16 cellular contexts compared by ENCODE assay signal in genomic region chr1:54850082-54850730, GRCh38. TPM values are rescaled to one million over a fixed set of nuclear protein-coding genes. Genes with fewer than 3 reads are reported as not detected.
DNase-seq lines count a peak whose midpoint lies in the region; TF ChIP-seq lines count a peak whose summit lies in the region.
"Had no signal": no experiment of that assay in that cellular context is flagged by ENCODE, and none has a peak within 500 bp of the region (broad histone marks: within the 10 kb centered on the region; RNA-seq: fewer than 3 reads in every experiment).

No MANE protein-coding gene starts in this region.

- H3F3A ChIP-seq in SK-N-SH (replicated peaks; ENCODE audit: insufficient read depth) (no peaks in the 10 kb centered on the region), smooth muscle cell (ENCODE audit: low read depth) (no peaks in the 10 kb centered on the region)

- no peak for TF ChIP-seq CTCF in SK-N-SH (IDR thresholded peaks at IDR 0.05)
- no peak for TF ChIP-seq CTCF in hepatocyte (IDR thresholded peaks at IDR 0.05; ENCODE audit: poor library complexity)
- no peak for TF ChIP-seq CTCF in smooth muscle cell (IDR thresholded peaks at IDR 0.05; ENCODE audit: borderline replicate concordance, insufficient read depth, poor library complexity, severe bottlenecking)

- H3K36me3 ChIP-seq in SK-N-SH (replicated peaks in 1 of 2; ENCODE audit: control insufficient read depth in 1 of 2, insufficient read depth in 2 of 2, low read length in 1 of 2) = no peaks in the 10 kb centered on the region
- no peaks in the 10 kb centered on the region for H3K36me3 ChIP-seq in hepatocyte (replicated peaks; ENCODE audit: insufficient read depth, low read depth)
- peaks cover 8% of the 10 kb centered on the region for H3K36me3 ChIP-seq in smooth muscle cell (ENCODE audit: low read depth)
- peaks cover 63% of the 10 kb centered on the region for H3K36me3 ChIP-seq in HAP-1 (replicated peaks)

- in situ Hi-C loops in HAP-1 (cut with MboI; ENCODE audit: low sequenced_read_pairs) = no loop called here

- no peaks in the 10 kb centered on the region for H3K79me2 ChIP-seq in SK-N-SH (ENCODE audit: insufficient read depth)
- no peaks in the 10 kb centered on the region for H3K79me2 ChIP-seq in hepatocyte
- H3K79me2 ChIP-seq in smooth muscle cell (ENCODE audit: low read depth) = no peaks in the 10 kb centered on the region

- peak; percentile 54 for DNase-seq in EL
- DNase-seq in SK-N-SH = no peak
- peak; percentile 4 for DNase-seq in hepatocyte (ENCODE audit: low spot score)
- DNase-seq in smooth muscle cell (lab: John Stamatoyannopoulos, UW; ENCODE audit: unreplicated experiment) = no peak
- no peak for DNase-seq in HAP-1 (ENCODE audit: low spot score in 2 of 2)
- no peak for DNase-seq in activated T-cell treated with anti-CD3 and anti-CD28 coated beads, Interleukin-2, amount 50 U/mL, for 1 hour
- DNase-seq in NCI-H446 (lab: John Stamatoyannopoulos, UW) = no peak
- no peak for DNase-seq in GF-D8 (lab: John Stamatoyannopoulos, UW)
- DNase-seq: activated effector memory CD4-positive, alpha-beta T cell treated with anti-CD3 and anti-CD28 coated beads, Interleukin-2, amount 50 U/mL, for 16 hours; mesendoderm; NCI-H1092 treated with DMSO at 0.1 percent for 48 hours; pancreas had no signal

- H3K4me3 ChIP-seq in SK-N-SH (ENCODE audit: low read depth in 2 of 2, low read length in 1 of 2) (no peak overlapping the region), hepatocyte (no peak overlapping the region), smooth muscle cell (no peak overlapping the region), HAP-1 (no peak overlapping the region)
- H3K4me3 ChIP-seq: pancreas, thoracic aorta had no signal

- POLR2A ChIA-PET in SK-N-SH (lab: Yijun Ruan, JAX) = interaction anchor here (0.6 kb wide), 1 partner anchor 1914 kb away, joined by 3 read pairs; no protein-coding TSS in a partner anchor

- H3K9ac ChIP-seq in SK-N-SH (no peak overlapping the region), smooth muscle cell (ENCODE audit: low read depth) (no peak overlapping the region)

- WGBS in SK-N-SH (ENCODE audit: low lambda C conversion rate) = 55% methylated on average over 5 of the region's 5 CpGs
- WGBS in hepatocyte (ENCODE audit: low lambda C conversion rate, missing lambda C conversion rate) = 81% methylated on average over 5 of the region's 5 CpGs
- WGBS in smooth muscle cell (ENCODE audit: low lambda C conversion rate) = 75% methylated on average over 5 of the region's 5 CpGs

- H3K9me2 ChIP-seq in SK-N-SH = no peaks in the 10 kb centered on the region
- no peaks in the 10 kb centered on the region for H3K9me2 ChIP-seq in hepatocyte (replicated peaks; ENCODE audit: insufficient read depth)

- no peak for TF ChIP-seq EP300 in SK-N-SH (IDR thresholded peaks at IDR 0.05; ENCODE audit: borderline replicate concordance in 1 of 2, low read depth in 1 of 2, low read length in 1 of 2)

- H3K27ac ChIP-seq in SK-N-SH (ENCODE audit: low read depth in 2 of 2, low read length in 1 of 2) (no peak overlapping the region), hepatocyte (no peak overlapping the region), smooth muscle cell (ENCODE audit: low read depth) (peak overlapping the region; percentile 53)
- H3K27ac ChIP-seq: pancreas, thoracic aorta had no signal

- H3K4me2 ChIP-seq in SK-N-SH (no peak overlapping the region), hepatocyte (no peak overlapping the region), smooth muscle cell (no peak overlapping the region)

- no peaks in the 10 kb centered on the region for H3K9me3 ChIP-seq in SK-N-SH
- no peaks in the 10 kb centered on the region for H3K9me3 ChIP-seq in hepatocyte (ENCODE audit: low read depth)
- H3K9me3 ChIP-seq in smooth muscle cell (replicated peaks; ENCODE audit: low read depth) = no peaks in the 10 kb centered on the region
- H3K9me3 ChIP-seq in HAP-1 = no peaks in the 10 kb centered on the region
- H3K9me3 ChIP-seq: pancreas, thoracic aorta had no signal

- CTCF ChIA-PET in SK-N-SH (lab: Yijun Ruan, JAX) = interaction anchor here (0.7 to 1.2 kb wide), 3 partner anchors 28 to 55 kb away, joined by 3 read pairs; no protein-coding TSS in a partner anchor

- H2AFZ ChIP-seq in SK-N-SH (ENCODE audit: low read depth) (no peak overlapping the region), hepatocyte (no peak overlapping the region), smooth muscle cell (ENCODE audit: low read depth) (no peak overlapping the region)

- H3K27me3 ChIP-seq in SK-N-SH (ENCODE audit: insufficient read depth) (no peaks in the 10 kb centered on the region), hepatocyte (no peaks in the 10 kb centered on the region), smooth muscle cell (ENCODE audit: low read depth) (no peaks in the 10 kb centered on the region), HAP-1 (ENCODE audit: low read depth) (no peaks in the 10 kb centered on the region)
- H3K27me3 ChIP-seq: pancreas had no signal

- H4K20me1 ChIP-seq in SK-N-SH (ENCODE audit: insufficient read depth) (no peaks in the 10 kb centered on the region), hepatocyte (ENCODE audit: insufficient read depth, poor library complexity, severe bottlenecking) (no peaks in the 10 kb centered on the region), smooth muscle cell (ENCODE audit: low read depth) (no peaks in the 10 kb centered on the region)

- H3K4me1 ChIP-seq in SK-N-SH (ENCODE audit: control insufficient read depth in 1 of 2, insufficient read depth in 2 of 2, low read depth in 1 of 2, low read length in 1 of 2) = no peaks in the 10 kb centered on the region
- H3K4me1 ChIP-seq in hepatocyte (ENCODE audit: insufficient read depth) = no peaks in the 10 kb centered on the region
- H3K4me1 ChIP-seq in smooth muscle cell (ENCODE audit: low read depth) = no peaks in the 10 kb centered on the region
- H3K4me1 ChIP-seq in HAP-1 = no peaks in the 10 kb centered on the region
- H3K4me1 ChIP-seq: pancreas had no signal

- no peak for TF ChIP-seq RAD21 in SK-N-SH (IDR thresholded peaks at IDR 0.05; ENCODE audit: low read length)

TF ChIP-seq in SK-N-SH, 30 proteins besides CTCF, POLR2A, EP300 and RAD21:
- TF ChIP-seq TCF12 (IDR thresholded peaks at IDR 0.05) = peak; percentile 21; the same call in 1 of the 2 replicates
- no peak for TF ChIP-seq IRF3 (IDR thresholded peaks at IDR 0.05; ENCODE audit: low read depth, low read length)
TF ChIP-seq in SK-N-SH: peak in this region for 1.

RNA-seq across cellular contexts. Expression of gene DHCR24, which starts 36.8 kb away (rescaled TPM):
- polyA plus RNA-seq in SK-N-SH (2012; rRNA removed) = 4.3 and 7.1 TPM in 2 replicates
- polyA plus RNA-seq in SK-N-SH (2012; cell fraction: cytosol; rRNA removed) = 3.5 and 5.3 TPM in 2 replicates
- polyA plus RNA-seq in SK-N-SH (2012; cell fraction: nucleus; rRNA removed) = 3.1 and 4.0 TPM in 2 replicates
- total RNA-seq in hepatocyte = 282 and 297 TPM in 2 replicates
- polyA plus RNA-seq in hepatocyte = 242 and 318 TPM in 2 replicates
- total RNA-seq in smooth muscle cell = 47.2 and 54.7 TPM in 2 replicates
- polyA plus RNA-seq in smooth muscle cell = 53.5 and 64.2 TPM in 2 replicates

RNA-seq across cellular contexts. Expression of gene TTC22, which starts 49.1 kb away (rescaled TPM):
- polyA plus RNA-seq in SK-N-SH (2012; rRNA removed) = not detected in 2 replicates
- polyA plus RNA-seq in SK-N-SH (2012; cell fraction: cytosol; rRNA removed) = 0.01 TPM in 2 replicates
- polyA plus RNA-seq in SK-N-SH (2012; cell fraction: nucleus; rRNA removed) = 0.02 TPM in 1 of 2 replicates, not detected in the other
- total RNA-seq in hepatocyte = 8.1 and 8.5 TPM in 2 replicates
- polyA plus RNA-seq in hepatocyte = 7.8 and 9.0 TPM in 2 replicates
- total RNA-seq in smooth muscle cell = 1.3 TPM in 2 replicates
- 0.50 and 2.5 TPM in 2 replicates for polyA plus RNA-seq in smooth muscle cell
- total RNA-seq: Daoy, dermis microvascular lymphatic vessel endothelial cell, SK-MEL-5 had no signal

Comparison
In these comparisons a context has a peak if more than half of its experiments do, and no peak if none do; other contexts are left out.
1. DNase-seq: peak in EL (single experiment) and hepatocyte (single experiment); none in SK-N-SH (single experiment), smooth muscle cell (single experiment), HAP-1 (0 of 2), activated T-cell treated with anti-CD3 and anti-CD28 coated beads, Interleukin-2, amount 50 U/mL, for 1 hour (single experiment), NCI-H446 (0 of 2) and GF-D8 (single experiment).